1 cellular context compared by ENCODE assay signal in genomic region chr5:6631441-6631840, GRCh38.
TF ChIP-seq lines count a peak whose summit lies in the region.

No MANE protein-coding gene starts in this region.

TF ChIP-seq in GM23338, 12 proteins besides CTCF, POLR2A, EP300 and RAD21 (continued from another document):
- no peak for TF ChIP-seq REST (IDR thresholded peaks at IDR 0.05; ENCODE audit: unreplicated experiment)
- no peak for TF ChIP-seq EZH2 (IDR thresholded peaks at IDR 0.05; ENCODE audit: low read depth, unreplicated experiment)
- no peak for TF ChIP-seq CREB1 (CRISPR knock-in tag; IDR thresholded peaks at IDR 0.05; ENCODE audit: low read depth)
- TF ChIP-seq NANOG (IDR thresholded peaks at IDR 0.05; ENCODE audit: borderline replicate concordance): no peak
- TF ChIP-seq STAT1 (IDR thresholded peaks at IDR 0.05; ENCODE audit: unreplicated experiment): no peak
- no peak for TF ChIP-seq JUNB (IDR thresholded peaks at IDR 0.05; ENCODE audit: unreplicated experiment)
- no peak for TF ChIP-seq POLR2AphosphoS5 (IDR thresholded peaks at IDR 0.05; ENCODE audit: low read depth)
- TF ChIP-seq ZNF331 (CRISPR knock-in tag; IDR thresholded peaks at IDR 0.05; ENCODE audit: low read depth): no peak
- TF ChIP-seq, protein P1, sequence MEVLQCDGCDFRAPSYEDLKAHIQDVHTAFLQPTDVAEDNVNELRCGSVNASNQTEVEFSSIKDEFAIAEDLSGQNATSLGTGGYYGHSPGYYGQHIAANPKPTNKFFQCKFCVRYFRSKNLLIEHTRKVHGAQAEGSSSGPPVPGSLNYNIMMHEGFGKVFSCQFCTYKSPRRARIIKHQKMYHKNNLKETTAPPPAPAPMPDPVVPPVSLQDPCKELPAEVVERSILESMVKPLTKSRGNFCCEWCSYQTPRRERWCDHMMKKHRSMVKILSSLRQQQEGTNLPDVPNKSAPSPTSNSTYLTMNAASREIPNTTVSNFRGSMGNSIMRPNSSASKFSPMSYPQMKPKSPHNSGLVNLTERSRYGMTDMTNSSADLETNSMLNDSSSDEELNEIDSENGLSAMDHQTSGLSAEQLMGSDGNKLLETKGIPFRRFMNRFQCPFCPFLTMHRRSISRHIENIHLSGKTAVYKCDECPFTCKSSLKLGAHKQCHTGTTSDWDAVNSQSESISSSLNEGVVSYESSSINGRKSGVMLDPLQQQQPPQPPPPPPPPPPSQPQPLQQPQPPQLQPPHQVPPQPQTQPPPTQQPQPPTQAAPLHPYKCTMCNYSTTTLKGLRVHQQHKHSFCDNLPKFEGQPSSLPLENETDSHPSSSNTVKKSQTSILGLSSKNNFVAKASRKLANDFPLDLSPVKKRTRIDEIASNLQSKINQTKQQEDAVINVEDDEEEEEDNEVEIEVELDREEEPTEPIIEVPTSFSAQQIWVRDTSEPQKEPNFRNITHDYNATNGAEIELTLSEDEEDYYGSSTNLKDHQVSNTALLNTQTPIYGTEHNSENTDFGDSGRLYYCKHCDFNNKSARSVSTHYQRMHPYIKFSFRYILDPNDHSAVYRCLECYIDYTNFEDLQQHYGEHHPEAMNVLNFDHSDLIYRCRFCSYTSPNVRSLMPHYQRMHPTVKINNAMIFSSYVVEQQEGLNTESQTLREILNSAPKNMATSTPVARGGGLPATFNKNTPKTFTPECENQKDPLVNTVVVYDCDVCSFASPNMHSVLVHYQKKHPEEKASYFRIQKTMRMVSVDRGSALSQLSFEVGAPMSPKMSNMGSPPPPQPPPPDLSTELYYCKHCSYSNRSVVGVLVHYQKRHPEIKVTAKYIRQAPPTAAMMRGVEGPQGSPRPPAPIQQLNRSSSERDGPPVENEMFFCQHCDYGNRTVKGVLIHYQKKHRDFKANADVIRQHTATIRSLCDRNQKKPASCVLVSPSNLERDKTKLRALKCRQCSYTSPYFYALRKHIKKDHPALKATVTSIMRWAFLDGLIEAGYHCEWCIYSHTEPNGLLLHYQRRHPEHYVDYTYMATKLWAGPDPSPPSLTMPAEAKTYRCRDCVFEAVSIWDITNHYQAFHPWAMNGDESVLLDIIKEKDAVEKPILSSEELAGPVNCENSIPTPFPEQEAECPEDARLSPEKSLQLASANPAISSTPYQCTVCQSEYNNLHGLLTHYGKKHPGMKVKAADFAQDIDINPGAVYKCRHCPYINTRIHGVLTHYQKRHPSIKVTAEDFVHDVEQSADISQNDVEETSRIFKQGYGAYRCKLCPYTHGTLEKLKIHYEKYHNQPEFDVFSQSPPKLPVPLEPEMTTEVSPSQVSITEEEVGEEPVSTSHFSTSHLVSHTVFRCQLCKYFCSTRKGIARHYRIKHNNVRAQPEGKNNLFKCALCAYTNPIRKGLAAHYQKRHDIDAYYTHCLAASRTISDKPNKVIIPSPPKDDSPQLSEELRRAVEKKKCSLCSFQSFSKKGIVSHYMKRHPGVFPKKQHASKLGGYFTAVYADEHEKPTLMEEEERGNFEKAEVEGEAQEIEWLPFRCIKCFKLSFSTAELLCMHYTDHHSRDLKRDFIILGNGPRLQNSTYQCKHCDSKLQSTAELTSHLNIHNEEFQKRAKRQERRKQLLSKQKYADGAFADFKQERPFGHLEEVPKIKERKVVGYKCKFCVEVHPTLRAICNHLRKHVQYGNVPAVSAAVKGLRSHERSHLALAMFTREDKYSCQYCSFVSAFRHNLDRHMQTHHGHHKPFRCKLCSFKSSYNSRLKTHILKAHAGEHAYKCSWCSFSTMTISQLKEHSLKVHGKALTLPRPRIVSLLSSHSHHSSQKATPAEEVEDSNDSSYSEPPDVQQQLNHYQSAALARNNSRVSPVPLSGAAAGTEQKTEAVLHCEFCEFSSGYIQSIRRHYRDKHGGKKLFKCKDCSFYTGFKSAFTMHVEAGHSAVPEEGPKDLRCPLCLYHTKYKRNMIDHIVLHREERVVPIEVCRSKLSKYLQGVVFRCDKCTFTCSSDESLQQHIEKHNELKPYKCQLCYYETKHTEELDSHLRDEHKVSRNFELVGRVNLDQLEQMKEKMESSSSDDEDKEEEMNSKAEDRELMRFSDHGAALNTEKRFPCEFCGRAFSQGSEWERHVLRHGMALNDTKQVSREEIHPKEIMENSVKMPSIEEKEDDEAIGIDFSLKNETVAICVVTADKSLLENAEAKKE (CRISPR knock-in tag; IDR thresholded peaks at IDR 0.05): no peak
